In genomic region chr4:155473420-155474095, GRCh38 we compare ENCODE assay signal across 21 cellular contexts.
"Had no signal": no experiment of that assay in that cellular context is flagged by ENCODE, and none has a peak within 500 bp of the region (broad histone marks: within the 10 kb centered on the region; RNA-seq: fewer than 3 reads in every experiment).

No MANE protein-coding gene starts in this region.

- H3K9me3 ChIP-seq: mucosa of descending colon, neutrophil, tibial nerve had no signal

- H2AFZ ChIP-seq: parathyroid adenoma had no signal

- DNase-seq: activated CD4-positive, alpha-beta memory T cell treated with anti-CD3 and anti-CD28 coated beads for 36 hours; activated CD4-positive, alpha-beta T cell treated with anti-CD3 and anti-CD28 coated beads for 36 hours; activated CD8-positive, alpha-beta memory T cell treated with anti-CD3 and anti-CD28 coated beads, Interleukin-2, amount 10 ng/mL, durations not matched to agents 7 days and 5 days; activated naive CD4-positive, alpha-beta T cell treated with anti-CD3 and anti-CD28 coated beads for 36 hours; activated T-cell treated with anti-CD3 and anti-CD28 coated beads, Interleukin-2, amount 50 U/mL, for 1 hour; caudate nucleus; cortex of kidney; effector CD8-positive, alpha-beta T cell; heart left ventricle; left colon; mucosa of descending colon; naive thymus-derived CD4-positive, alpha-beta T cell; stimulated activated CD4-positive, alpha-beta T cell treated with anti-CD3 and anti-CD28 coated beads, Interleukin-15, amount 100 ng/mL, for 24 hours; stimulated activated CD4-positive, alpha-beta T cell treated with anti-CD3 and anti-CD28 coated beads, Interleukin-4, amount 100 ng/mL, for 24 hours; stimulated activated naive CD4-positive, alpha-beta T cell treated with Interleukin-2 at 50 U/mL for 16 hours; substantia nigra; T-helper 17 cell; WERI-Rb-1 had no signal

- H3K27me3 ChIP-seq: heart left ventricle, neutrophil, tibial nerve had no signal

- H3K27ac ChIP-seq: neutrophil, parathyroid adenoma, tibial nerve, WERI-Rb-1 had no signal

- H3K36me3 ChIP-seq: heart left ventricle, neutrophil, tibial nerve, WERI-Rb-1 had no signal

- ATAC-seq: activated CD4-positive, alpha-beta T cell treated with anti-CD3 and anti-CD28 coated beads for 36 hours; activated CD8-positive, alpha-beta memory T cell treated with anti-CD3 and anti-CD28 coated beads, Interleukin-2, amount 10 ng/mL, durations not matched to agents 7 days and 5 days; left colon; mucosa of descending colon; naive thymus-derived CD4-positive, alpha-beta T cell; T-helper 17 cell had no signal

- H3K4me1 ChIP-seq: parathyroid adenoma, tibial nerve had no signal

- H3K9ac ChIP-seq: parathyroid adenoma had no signal

- H3K4me3 ChIP-seq: heart left ventricle, mucosa of descending colon, tibial nerve had no signal

- H3K79me2 ChIP-seq: parathyroid adenoma had no signal
